In the genomic region with DNA sequence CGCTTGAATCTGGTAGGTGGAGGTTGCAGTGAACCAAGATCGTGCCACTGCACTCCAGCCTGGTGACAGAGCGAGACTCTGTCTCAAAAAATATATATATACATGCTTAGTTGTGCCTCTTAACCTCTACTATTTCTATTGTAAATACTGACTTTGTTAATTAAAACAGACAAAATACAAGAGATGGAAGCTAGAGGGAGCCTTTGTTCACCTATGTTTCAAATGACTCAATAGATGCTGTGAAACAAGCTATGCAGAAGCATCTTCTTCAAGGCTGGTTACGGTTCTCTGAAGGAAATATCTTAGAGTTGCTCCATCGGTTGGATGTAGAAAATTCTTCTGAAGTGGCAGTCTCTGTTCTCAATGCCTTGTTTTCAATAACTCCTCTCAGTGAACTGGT, we compare ENCODE assay signal across 8 cellular contexts. TPM values are rescaled to one million over a fixed set of nuclear protein-coding genes. Genes with fewer than 3 reads are reported as not detected.
DNase-seq lines count a peak whose midpoint lies in the region; ATAC-seq and TF ChIP-seq lines count a peak whose summit lies in the region.

No MANE protein-coding gene starts in this region.

- TF ChIP-seq POLR2A in suprapubic skin (IDR thresholded peaks at IDR 0.05) = no peak

- H3K27me3 ChIP-seq in psoas muscle (ENCODE audit: insufficient read depth in 3 of 3, low read length in 2 of 3) = no peaks in the 10 kb centered on the region
- no peaks in the 10 kb centered on the region for H3K27me3 ChIP-seq in suprapubic skin

- H3K27ac Mint-ChIP-seq in activated CD8-positive, alpha-beta memory T cell treated with anti-CD3 and anti-CD28 coated beads, Interleukin-2, amount 10 ng/mL, durations not matched to agents 7 days and 5 days = peak overlapping the region; percentile 68
- peak overlapping the region; percentile 37 for H3K27ac Mint-ChIP-seq in T-helper 17 cell

- TF ChIP-seq CTCF in fibroblast of pulmonary artery (IDR thresholded peaks at IDR 0.05; ENCODE audit: low read length, missing control alignments) = peak; percentile 61
- TF ChIP-seq CTCF in psoas muscle (IDR thresholded peaks at IDR 0.05) = peak; percentile 64
- peak in 1 of 2 donors; percentile 35 for TF ChIP-seq CTCF in suprapubic skin (IDR thresholded peaks at IDR 0.05)

- intact Hi-C loops in psoas muscle (cut with DNase I) = loop anchor here (5.0 to 10.0 kb wide), 2 partner anchors 548 to 770 kb away; no protein-coding TSS in a partner anchor

- WGBS in psoas muscle, 3 donors = 61 to 65% (median 64%) methylated on average over 5 of the region's 5 CpGs
- 57% methylated on average over 5 of the region's 5 CpGs for WGBS in suprapubic skin

- H3K27ac ChIP-seq in psoas muscle (no peak overlapping the region), suprapubic skin (no peak overlapping the region)

- no peaks in the 10 kb centered on the region for H3K9me3 Mint-ChIP-seq in activated CD8-positive, alpha-beta memory T cell treated with anti-CD3 and anti-CD28 coated beads, Interleukin-2, amount 10 ng/mL, durations not matched to agents 7 days and 5 days (ENCODE audit: low read depth)

- peaks cover 57% of the 10 kb centered on the region for H3K36me3 Mint-ChIP-seq in activated CD8-positive, alpha-beta memory T cell treated with anti-CD3 and anti-CD28 coated beads, Interleukin-2, amount 10 ng/mL, durations not matched to agents 7 days and 5 days
- no peaks in the 10 kb centered on the region for H3K36me3 Mint-ChIP-seq in T-helper 17 cell (ENCODE audit: low read depth)

- no peak overlapping the region for H3K4me3 Mint-ChIP-seq in activated CD8-positive, alpha-beta memory T cell treated with anti-CD3 and anti-CD28 coated beads, Interleukin-2, amount 10 ng/mL, durations not matched to agents 7 days and 5 days
- no peak overlapping the region for H3K4me3 Mint-ChIP-seq in T-helper 17 cell

- no peaks in the 10 kb centered on the region for H3K36me3 ChIP-seq in psoas muscle (ENCODE audit: insufficient read depth in 1 of 2, low read depth in 1 of 2)
- H3K36me3 ChIP-seq in suprapubic skin = no peaks in the 10 kb centered on the region

- no peaks in the 10 kb centered on the region for H3K27me3 Mint-ChIP-seq in activated CD8-positive, alpha-beta memory T cell treated with anti-CD3 and anti-CD28 coated beads, Interleukin-2, amount 10 ng/mL, durations not matched to agents 7 days and 5 days
- H3K27me3 Mint-ChIP-seq in T-helper 17 cell = no peaks in the 10 kb centered on the region

- peak; percentile 79 for ATAC-seq in activated CD8-positive, alpha-beta memory T cell treated with anti-CD3 and anti-CD28 coated beads, Interleukin-2, amount 10 ng/mL, durations not matched to agents 7 days and 5 days
- peak; percentile 82 for ATAC-seq in GM21619 (IDR thresholded peaks at IDR 0.05; ENCODE audit: unreplicated experiment)
- ATAC-seq in T-helper 17 cell = peak; percentile 95
- ATAC-seq in psoas muscle = peak in 1 of 4 donors; percentile 69

- H3K4me1 ChIP-seq in psoas muscle = no peaks in the 10 kb centered on the region
- no peaks in the 10 kb centered on the region for H3K4me1 ChIP-seq in suprapubic skin

- H3K4me3 ChIP-seq in fibroblast of pulmonary artery (replicated peaks; ENCODE audit: low read depth, low read length) = no peak overlapping the region
- H3K4me3 ChIP-seq in psoas muscle = no peak overlapping the region
- H3K4me3 ChIP-seq in suprapubic skin = no peak overlapping the region

- CTCF ChIA-PET in activated CD8-positive, alpha-beta memory T cell treated with anti-CD3 and anti-CD28 coated beads, Interleukin-2, amount 10 ng/mL, durations not matched to agents 7 days and 5 days (lab: Charles Lee) = interaction anchor here (0.7 to 2.2 kb wide), 16 partner anchors 10 to 778 kb away, joined by 3 to 29 read pairs (median 4); a partner anchor contains a TSS

- TF ChIP-seq EP300 in suprapubic skin (IDR thresholded peaks at IDR 0.05) = no peak

- in situ Hi-C loops in KBM-7 (cut with MboI; ENCODE audit: low pct_unique_long_range_greater_than_20kb, low sequenced_read_pairs) = no loop called here

- H3K9me3 ChIP-seq in T-helper 17 cell (ENCODE audit: control insufficient read depth, low read length, poor library complexity, severe bottlenecking) (no peaks in the 10 kb centered on the region), psoas muscle (no peaks in the 10 kb centered on the region), suprapubic skin (no peaks in the 10 kb centered on the region)

- DNase-seq in activated CD8-positive, alpha-beta memory T cell treated with anti-CD3 and anti-CD28 coated beads, Interleukin-2, amount 10 ng/mL, durations not matched to agents 7 days and 5 days = no peak
- no peak for DNase-seq in activated CD8-positive, alpha-beta memory T cell treated with anti-CD3 and anti-CD28 coated beads for 24 hours
- peak; percentile 48 for DNase-seq in KBM-7
- DNase-seq in T-helper 17 cell = no peak
- peak; percentile 89 for DNase-seq in fibroblast of pulmonary artery (ENCODE audit: low read depth)
- no peak for DNase-seq in psoas muscle
- no peak for DNase-seq in suprapubic skin (ENCODE audit: low spot score in 2 of 2)

- peaks cover 47% of the 10 kb centered on the region for H3K4me1 Mint-ChIP-seq in activated CD8-positive, alpha-beta memory T cell treated with anti-CD3 and anti-CD28 coated beads, Interleukin-2, amount 10 ng/mL, durations not matched to agents 7 days and 5 days
- peaks cover 10% of the 10 kb centered on the region for H3K4me1 Mint-ChIP-seq in T-helper 17 cell

RNA-seq across cellular contexts. Expression of a gene that starts 6.2 kb away (rescaled TPM):
- total RNA-seq in activated CD8-positive, alpha-beta memory T cell treated with anti-CD3 and anti-CD28 coated beads, Interleukin-2, amount 10 ng/mL, durations not matched to agents 7 days and 5 days = 100 to 1,000 TPM in 1 of 2 experiments, 10 to 100 TPM in 1; 87.5 to 102 TPM
- total RNA-seq in T-helper 17 cell (1 to 10 TPM in 1 of 2 donors, under 1 TPM in 1; 0.35 to 1.2 TPM), psoas muscle (under 1 TPM; 0.30 to 0.44 (median 0.41) TPM), suprapubic skin (10 to 100 TPM in 1 of 4 donors, 1 to 10 TPM in 3; 1.6 to 10.7 (median 4.2) TPM)
- under 1 TPM; 0.13 to 0.30 (median 0.14) TPM for polyA plus RNA-seq in psoas muscle

RNA-seq across cellular contexts. Expression of a gene that starts 6.5 kb away (rescaled TPM):
- total RNA-seq in activated CD8-positive, alpha-beta memory T cell treated with anti-CD3 and anti-CD28 coated beads, Interleukin-2, amount 10 ng/mL, durations not matched to agents 7 days and 5 days = 10 to 100 TPM; 38.9 to 56.4 TPM
- total RNA-seq in T-helper 17 cell (10 to 100 TPM; 71.6 to 74.1 TPM), psoas muscle (10 to 100 TPM; 10.4 to 14.8 (median 13.0) TPM), suprapubic skin (10 to 100 TPM; 31.5 to 45.1 (median 33.9) TPM)
- 1 to 10 TPM; 3.7 to 6.1 (median 4.5) TPM for polyA plus RNA-seq in psoas muscle

RNA-seq across cellular contexts. Expression of a gene that starts 35.6 kb away (rescaled TPM):
- under 1 TPM in 1 of 2 experiments, not detected in 1; 0.02 TPM for total RNA-seq in activated CD8-positive, alpha-beta memory T cell treated with anti-CD3 and anti-CD28 coated beads, Interleukin-2, amount 10 ng/mL, durations not matched to agents 7 days and 5 days
- total RNA-seq in T-helper 17 cell (not detected), psoas muscle (1 to 10 TPM in 2 of 4 donors, under 1 TPM in 2; 0.28 to 2.6 (median 0.75) TPM), suprapubic skin (under 1 TPM in 3 of 4 donors, not detected in 1; 0.24 to 0.39 (median 0.25) TPM)
- under 1 TPM; 0.03 to 0.51 (median 0.13) TPM for polyA plus RNA-seq in psoas muscle

Comparison
In these comparisons a context has a peak if more than half of its experiments do, and no peak if none do; other contexts are left out.
1. DNase-seq: peak in KBM-7 (single experiment) and fibroblast of pulmonary artery (single experiment); none in activated CD8-positive, alpha-beta memory T cell treated with anti-CD3 and anti-CD28 coated beads, Interleukin-2, amount 10 ng/mL, durations not matched to agents 7 days and 5 days (single experiment), activated CD8-positive, alpha-beta memory T cell treated with anti-CD3 and anti-CD28 coated beads for 24 hours (single experiment), T-helper 17 cell (0 of 3), psoas muscle (0 of 2) and suprapubic skin (0 of 2).
2. RNA of a gene that starts 6.2 kb away (total RNA-seq): 87.5 to 102 TPM in activated CD8-positive, alpha-beta memory T cell treated with anti-CD3 and anti-CD28 coated beads, Interleukin-2, amount 10 ng/mL, durations not matched to agents 7 days and 5 days; 1.6 to 10.7 TPM in suprapubic skin, 0.35 to 1.2 TPM in T-helper 17 cell and 0.30 to 0.44 TPM in psoas muscle; every median in the first group is over 4 times any median in the second.